Comparison of ENCODE assay signal across 1 cellular context in genomic region chr1:164785841-164786534, GRCh38.
TF ChIP-seq lines count a peak whose summit lies in the region.

No MANE protein-coding gene starts in this region.

TF ChIP-seq in H1, 55 proteins besides CTCF, POLR2A, EP300 and RAD21 (continued from another document):
- no peak for TF ChIP-seq CHD7 (IDR thresholded peaks at IDR 0.05; ENCODE audit: insufficient replicate concordance, low read length)
- TF ChIP-seq POU5F1 (IDR thresholded peaks at IDR 0.05; ENCODE audit: low read depth, low read length), result no peak
- TF ChIP-seq GABPA (IDR thresholded peaks at IDR 0.05; ENCODE audit: borderline replicate concordance, insufficient read depth, low read length), result no peak
- no peak for TF ChIP-seq PHF8 (conservative IDR thresholded peaks at IDR 0.05; ENCODE audit: low read depth, low read length)
- no peak for TF ChIP-seq ASH2L (IDR thresholded peaks at IDR 0.05; ENCODE audit: low read length)
- TF ChIP-seq CHD2 (IDR thresholded peaks at IDR 0.05; ENCODE audit: low read length), result no peak
- TF ChIP-seq SP1 (IDR thresholded peaks at IDR 0.05; ENCODE audit: low read depth, low read length), result no peak
- TF ChIP-seq RBBP5 (IDR thresholded peaks at IDR 0.05; ENCODE audit: borderline replicate concordance, low read depth, low read length), result no peak
- no peak for TF ChIP-seq TAF7 (optimal IDR thresholded peaks at IDR 0.05; ENCODE audit: borderline replicate concordance, low read depth, low read length)
- TF ChIP-seq CEBPB (IDR thresholded peaks at IDR 0.05; ENCODE audit: low read depth, low read length), result no peak
- TF ChIP-seq CREB1 (IDR thresholded peaks at IDR 0.05), result no peak
- TF ChIP-seq SUZ12 (IDR thresholded peaks at IDR 0.05; ENCODE audit: low read length), result no peak
- TF ChIP-seq SIX5 (IDR thresholded peaks at IDR 0.05; ENCODE audit: low read depth, low read length), result no peak
- TF ChIP-seq SP4 (IDR thresholded peaks at IDR 0.05; ENCODE audit: low read length), result no peak
- TF ChIP-seq MAX (IDR thresholded peaks at IDR 0.05), result no peak
